In genomic region chr6:41759905-41760579, GRCh38 we compare ENCODE assay signal across 32 cellular contexts. TPM values are rescaled to one million over a fixed set of nuclear protein-coding genes. Genes with fewer than 3 reads are reported as not detected.
"Had no signal": no experiment of that assay in that cellular context is flagged by ENCODE, and none has a peak within 500 bp of the region (broad histone marks: within the 10 kb centered on the region; RNA-seq: fewer than 3 reads in every experiment).

No MANE protein-coding gene starts in this region.

- H3K27me3 ChIP-seq: esophagus squamous epithelium, heart right ventricle, left lung, pancreas, transverse colon had no signal

- H3K9me3 ChIP-seq: esophagus squamous epithelium, heart right ventricle, left lung, mucosa of descending colon, pancreas, prostate gland, transverse colon had no signal

- ATAC-seq: left lung, mucosa of descending colon had no signal

- H3K4me3 ChIP-seq: esophagus squamous epithelium, heart right ventricle, left lung, mucosa of descending colon, pancreas, prostate gland, smooth muscle cell, transverse colon had no signal

- H3K27ac ChIP-seq: epithelial cell of prostate, esophagus squamous epithelium, heart right ventricle, left lung, pancreas, prostate gland, transverse colon had no signal

- H3K4me2 ChIP-seq: smooth muscle cell had no signal

- H3K4me1 ChIP-seq: esophagus squamous epithelium, heart right ventricle, left lung, pancreas, prostate gland, transverse colon had no signal

- DNase-seq: activated CD4-positive, alpha-beta T cell treated with anti-CD3 and anti-CD28 coated beads for 4 hours; activated CD4-positive, alpha-beta T cell treated with anti-CD3 and anti-CD28 coated beads, Interleukin-2, amount 50 U/mL, for 48 hours; activated CD8-positive, alpha-beta memory T cell treated with anti-CD3 and anti-CD28 coated beads for 24 hours; activated effector memory CD4-positive, alpha-beta T cell treated with Interleukin-2 at 50 U/mL for 16 hours; activated naive CD4-positive, alpha-beta T cell treated with Interleukin-2 at 50 U/mL for 16 hours; anterior cingulate cortex; dermis blood vessel endothelial cell; effector CD4-positive, alpha-beta T cell; esophagus squamous epithelium; foreskin melanocyte; heart right ventricle; left lung; pancreas; retina; stimulated activated CD4-positive, alpha-beta T cell treated with anti-CD3 and anti-CD28 coated beads, Interleukin-1b, Interleukin-23, amount 100 ng/mL, for 48 hours; stimulated activated CD4-positive, alpha-beta T cell treated with anti-CD3 and anti-CD28 coated beads, Interleukin-4, amount 100 ng/mL, for 4 hours; stimulated activated CD8-positive, alpha-beta memory T cell treated with anti-CD3 and anti-CD28 coated beads, Interleukin-4, amount 100 ng/mL, for 48 hours; stimulated activated naive CD4-positive, alpha-beta T cell; T-helper 1 cell; transverse colon had no signal

- FAIRE-seq: bronchial epithelial cell, colon, endometrium, pancreas, urothelium cell line had no signal

- H3K36me3 ChIP-seq: esophagus squamous epithelium, heart right ventricle, left lung, pancreas, prostate gland, transverse colon had no signal

RNA-seq across cellular contexts. Expression of gene PGC, which starts 12.8 kb away (rescaled TPM):
- total RNA-seq: bronchial epithelial cell, dermis blood vessel endothelial cell, glomerular endothelial cell, heart right ventricle, lung microvascular endothelial cell, mesenteric fat pad, mucosa of descending colon, myocyte, smooth muscle cell had no signal
- polyA plus RNA-seq: smooth muscle cell had no signal

RNA-seq across cellular contexts. Expression of gene PRICKLE4, which starts 20.5 kb away (rescaled TPM):
- polyA plus RNA-seq: smooth muscle cell had no signal
